ENCODE assay signal across 20 cellular contexts in genomic region chr11:13336246-13336873, GRCh38. TPM values are rescaled to one million over a fixed set of nuclear protein-coding genes. Genes with fewer than 3 reads are reported as not detected.
DNase-seq lines count a peak whose midpoint lies in the region; ATAC-seq and TF ChIP-seq lines count a peak whose summit lies in the region.
"Had no signal": no experiment of that assay in that cellular context is flagged by ENCODE, and none has a peak within 500 bp of the region (broad histone marks: within the 10 kb centered on the region; RNA-seq: fewer than 3 reads in every experiment).

No MANE protein-coding gene starts in this region.

- no peak for TF ChIP-seq CTCF in testis (IDR thresholded peaks at IDR 0.05)
- TF ChIP-seq CTCF in lower leg skin (IDR thresholded peaks at IDR 0.05), result no peak

- intact Hi-C loops in Right ventricle myocardium superior (cut with DNase I), result loop anchor here (10.0 kb wide), 1 partner anchor 52 kb away; no protein-coding TSS in a partner anchor
- intact Hi-C loops in cardiac septum (cut with DNase I), result loop anchor here (5.0 kb wide), 2 partner anchors 34 to 126 kb away; partner anchors contain the start of gene BTBD10
- intact Hi-C loops in testis (cut with DNase I; ENCODE audit: low total_unique reads), result no loop called here
- intact Hi-C loops in lower leg skin (cut with DNase I; ENCODE audit: low total_unique reads), result no loop called here

- TF ChIP-seq POLR2A in testis (IDR thresholded peaks at IDR 0.05) (no peak), lower leg skin (IDR thresholded peaks at IDR 0.05) (no peak)

- H3K4me3 Mint-ChIP-seq in activated CD4-positive, alpha-beta memory T cell treated with anti-CD3 and anti-CD28 coated beads, Interleukin-2, amount 10 ng/mL, durations not matched to agents 7 days and 5 days, result no peak overlapping the region
- H3K4me3 Mint-ChIP-seq: nephron, type B pancreatic cell had no signal

- no peaks in the 10 kb centered on the region for H3K9me3 ChIP-seq in testis
- H3K9me3 ChIP-seq: Caco-2, esophagus squamous epithelium, MG63 had no signal

- H3K4me1 Mint-ChIP-seq in activated CD4-positive, alpha-beta memory T cell treated with anti-CD3 and anti-CD28 coated beads, Interleukin-2, amount 10 ng/mL, durations not matched to agents 7 days and 5 days, result peaks cover 77% of the 10 kb centered on the region

- peaks cover 6% of the 10 kb centered on the region for H3K4me1 ChIP-seq in testis

- H3K4me3 ChIP-seq in testis (no peak overlapping the region), lower leg skin (ENCODE audit: low read depth, poor library complexity, severe bottlenecking) (no peak overlapping the region)
- H3K4me3 ChIP-seq: esophagus squamous epithelium, MG63 had no signal

- POLR2A ChIA-PET in activated CD4-positive, alpha-beta memory T cell treated with anti-CD3 and anti-CD28 coated beads, Interleukin-2, amount 10 ng/mL, durations not matched to agents 7 days and 5 days (lab: Charles Lee), result interaction anchor here (1.0 kb wide), 1 partner anchor 58 kb away, joined by 3 read pairs; no protein-coding TSS in a partner anchor

- no peaks in the 10 kb centered on the region for H3K9me3 Mint-ChIP-seq in activated CD4-positive, alpha-beta memory T cell treated with anti-CD3 and anti-CD28 coated beads, Interleukin-2, amount 10 ng/mL, durations not matched to agents 7 days and 5 days
- H3K9me3 Mint-ChIP-seq: nephron, type B pancreatic cell had no signal

- no peak for DNase-seq in Right ventricle myocardium superior
- no peak for DNase-seq in cardiac septum (ENCODE audit: low spot score)
- peak; percentile 76 for DNase-seq in SW480 (ENCODE audit: low spot score)
- peak; percentile 52 for DNase-seq in islet precursor cell
- DNase-seq in testis, result peak; percentile 34
- DNase-seq in lower leg skin (ENCODE audit: low spot score in 2 of 2), result no peak
- no peak for DNase-seq in activated CD4-positive, alpha-beta memory T cell treated with anti-CD3 and anti-CD28 coated beads, Interleukin-2, amount 10 ng/mL, durations not matched to agents 7 days and 5 days
- DNase-seq in NCI-H128 (lab: John Stamatoyannopoulos, UW; ENCODE audit: unreplicated experiment), result no peak
- DNase-seq: activated CD8-positive, alpha-beta memory T cell treated with anti-CD3 and anti-CD28 coated beads for 24 hours; activated gamma-delta T cell; Caco-2; dermis blood vessel endothelial cell; esophagus squamous epithelium; hippocampal formation; MG63; NCI-H226; stimulated activated CD4-positive, alpha-beta T cell treated with anti-CD3 and anti-CD28 coated beads, Interleukin-4, amount 100 ng/mL, for 24 hours had no signal

- no peak overlapping the region for H3K27ac Mint-ChIP-seq in activated CD4-positive, alpha-beta memory T cell treated with anti-CD3 and anti-CD28 coated beads, Interleukin-2, amount 10 ng/mL, durations not matched to agents 7 days and 5 days
- H3K27ac Mint-ChIP-seq: nephron, type B pancreatic cell had no signal

- WGBS in testis, 2 donors, result 56 to 78% methylated on average over 9 of the region's 9 CpGs
- WGBS in lower leg skin, 2 donors, result 87% methylated on average over 9 of the region's 9 CpGs

- H3K27me3 Mint-ChIP-seq in activated CD4-positive, alpha-beta memory T cell treated with anti-CD3 and anti-CD28 coated beads, Interleukin-2, amount 10 ng/mL, durations not matched to agents 7 days and 5 days, result no peaks in the 10 kb centered on the region

- H3K27me3 ChIP-seq in testis, result no peaks in the 10 kb centered on the region
- H3K27me3 ChIP-seq: esophagus squamous epithelium, MG63 had no signal

- H3K36me3 ChIP-seq in testis (ENCODE audit: low read depth, missing control alignments), result no peaks in the 10 kb centered on the region
- H3K36me3 ChIP-seq: esophagus squamous epithelium, MG63 had no signal

- H3K27ac ChIP-seq in testis, result peak overlapping the region; percentile 13 to 15
- H3K27ac ChIP-seq: esophagus squamous epithelium had no signal

- CTCF ChIA-PET in activated CD4-positive, alpha-beta memory T cell treated with anti-CD3 and anti-CD28 coated beads, Interleukin-2, amount 10 ng/mL, durations not matched to agents 7 days and 5 days (lab: Charles Lee), result interaction anchor here (0.5 to 4.2 kb wide), 20 partner anchors 9 to 370 kb away, joined by 3 to 35 read pairs (median 8); no protein-coding TSS in a partner anchor

- peaks cover 8% of the 10 kb centered on the region for H3K36me3 Mint-ChIP-seq in activated CD4-positive, alpha-beta memory T cell treated with anti-CD3 and anti-CD28 coated beads, Interleukin-2, amount 10 ng/mL, durations not matched to agents 7 days and 5 days (ENCODE audit: low read depth)
- H3K36me3 Mint-ChIP-seq: type B pancreatic cell had no signal

- peak; percentile 64 for ATAC-seq in Right ventricle myocardium superior (ENCODE audit: poor library complexity)
- ATAC-seq: sciatic nerve had no signal

RNA-seq across cellular contexts. Expression of gene BMAL1, which starts 58.8 kb away (rescaled TPM):
- total RNA-seq in Right ventricle myocardium superior, result 9.8 TPM
- total RNA-seq in cardiac septum, result 11.6 TPM
- total RNA-seq in testis, result 10 to 100 TPM; 35.7 to 40.3 TPM
- polyA plus RNA-seq in testis (ENCODE audit: insufficient read depth, low read depth, low replicate concordance), result 21.5 TPM
- total RNA-seq in lower leg skin, result 100 to 1,000 TPM in 1 of 4 donors, 10 to 100 TPM in 3; 34.8 to 132 (median 61.5) TPM
- total RNA-seq in activated CD4-positive, alpha-beta memory T cell treated with anti-CD3 and anti-CD28 coated beads, Interleukin-2, amount 10 ng/mL, durations not matched to agents 7 days and 5 days, result 10 to 100 TPM; 36.0 to 41.0 TPM

Comparison
In these comparisons a context has a peak if more than half of its experiments do, and no peak if none do; other contexts are left out.
1. DNase-seq: peak in SW480 (single experiment), islet precursor cell (single experiment) and testis (single experiment); none in Right ventricle myocardium superior (single experiment), cardiac septum (single experiment), lower leg skin (0 of 2), activated CD4-positive, alpha-beta memory T cell treated with anti-CD3 and anti-CD28 coated beads, Interleukin-2, amount 10 ng/mL, durations not matched to agents 7 days and 5 days (single experiment) and NCI-H128 (single experiment).
2. intact Hi-C loops: an anchor here in Right ventricle myocardium superior (10.0 kb wide) and cardiac septum (5.0 kb wide); none called in testis and lower leg skin.